Comparison of ENCODE assay signal across 8 cellular contexts in genomic region chr3:58640700-58641372, GRCh38. TPM values are rescaled to one million over a fixed set of nuclear protein-coding genes. Genes with fewer than 3 reads are reported as not detected.
A peak's percentile ranks its signal among the peaks of the same experiment; 100 is the strongest.
DNase-seq lines count a peak whose midpoint lies in the region; ATAC-seq and TF ChIP-seq lines count a peak whose summit lies in the region.

No MANE protein-coding gene starts in this region.

- H3K36me3 Mint-ChIP-seq in activated naive CD8-positive, alpha-beta T cell treated with anti-CD3 and anti-CD28 coated beads for 36 hours, result no peaks in the 10 kb centered on the region

- in situ Hi-C loops in SK-MEL-5 (cut with HindIII; ENCODE audit: low pct_unique_long_range_greater_than_20kb, low sequenced_read_pairs), result no loop called here

- peaks cover 2% of the 10 kb centered on the region for H3K4me1 Mint-ChIP-seq in activated naive CD8-positive, alpha-beta T cell treated with anti-CD3 and anti-CD28 coated beads for 36 hours

- no peak for TF ChIP-seq EP300 in Ishikawa (IDR thresholded peaks at IDR 0.05; ENCODE audit: borderline replicate concordance)

- H3K27me3 Mint-ChIP-seq in activated naive CD8-positive, alpha-beta T cell treated with anti-CD3 and anti-CD28 coated beads for 36 hours, result no peaks in the 10 kb centered on the region

- H3K36me3 ChIP-seq in heart left ventricle (no peaks in the 10 kb centered on the region), psoas muscle (ENCODE audit: insufficient read depth in 1 of 2, low read depth in 1 of 2) (no peaks in the 10 kb centered on the region)

- no peak for TF ChIP-seq POLR2A in heart left ventricle (IDR thresholded peaks at IDR 0.05)

- DNase-seq in DMS79 (lab: John Stamatoyannopoulos, UW), result peak; percentile 81
- DNase-seq in SK-MEL-5 (ENCODE audit: low read depth, low spot score), result peak; percentile 81
- peak; percentile 57 for DNase-seq in activated naive CD8-positive, alpha-beta T cell treated with anti-CD3 and anti-CD28 coated beads for 36 hours
- DNase-seq in heart left ventricle, result peak; percentile 63 to 84 (median 75)
- peak; percentile 71 to 83 for DNase-seq in psoas muscle
- no peak for DNase-seq in GOT3 (lab: John Stamatoyannopoulos, UW)

- no peak overlapping the region for H3K27ac ChIP-seq in heart left ventricle
- no peak overlapping the region for H3K27ac ChIP-seq in psoas muscle

- TF ChIP-seq CTCF in heart left ventricle (IDR thresholded peaks at IDR 0.05) (peak; percentile 66 to 94 (median 85)), psoas muscle (IDR thresholded peaks at IDR 0.05) (peak; percentile 81)

- H3K9me3 Mint-ChIP-seq in activated naive CD8-positive, alpha-beta T cell treated with anti-CD3 and anti-CD28 coated beads for 36 hours, result no peaks in the 10 kb centered on the region

- no peak overlapping the region for H3K4me3 Mint-ChIP-seq in activated naive CD8-positive, alpha-beta T cell treated with anti-CD3 and anti-CD28 coated beads for 36 hours

- H3K4me1 ChIP-seq in heart left ventricle (peaks cover 0 to 6% (median 0%) of the 10 kb centered on the region in 12 donors), psoas muscle (no peaks in the 10 kb centered on the region)

- 21 to 50% (median 22%) methylated on average over 11 to 25 of the region's 25 CpGs for WGBS in heart left ventricle, 4 donors
- WGBS in psoas muscle, 3 donors, result 20 to 21% (median 21%) methylated on average over 25 of the region's 25 CpGs

- ATAC-seq in GM21515 (IDR thresholded peaks at IDR 0.05; ENCODE audit: unreplicated experiment) (peak; percentile 85), heart left ventricle (peak; percentile 76 to 92 (median 88)), psoas muscle (peak; percentile 86 to 95 (median 90))

- peak; percentile 98 for TF ChIP-seq RAD21 in Ishikawa (IDR thresholded peaks at IDR 0.05; ENCODE audit: low read depth)

- intact Hi-C loops in heart left ventricle (cut with DNase I) (loop anchor here (2.0 to 10.0 kb wide), 6 partner anchors 408 to 1216 kb away; partner anchors contain the start of gene CFAP20DC (in 7 of the 10)), psoas muscle (cut with DNase I) (loop anchor here (1.0 to 10.0 kb wide), 3 partner anchors 414 to 1221 kb away; partner anchors contain the start of gene CFAP20DC (in 1 of the 2))

- H3K27ac Mint-ChIP-seq in activated naive CD8-positive, alpha-beta T cell treated with anti-CD3 and anti-CD28 coated beads for 36 hours, result no peak overlapping the region

- H3K4me3 ChIP-seq in heart left ventricle, result no peak overlapping the region
- no peak overlapping the region for H3K4me3 ChIP-seq in psoas muscle

- H3K27me3 ChIP-seq in heart left ventricle (peaks cover 0 to 5% (median 0%) of the 10 kb centered on the region in 9 donors), psoas muscle (ENCODE audit: insufficient read depth in 3 of 3, low read length in 2 of 3) (peaks cover 0 to under 1% (median 0%) of the 10 kb centered on the region in 3 donors)

- H3K9me3 ChIP-seq in heart left ventricle (no peaks in the 10 kb centered on the region), psoas muscle (no peaks in the 10 kb centered on the region)

TF ChIP-seq in Ishikawa, 13 proteins besides CTCF, POLR2A, EP300 and RAD21:
- TF ChIP-seq EGR1 (IDR thresholded peaks at IDR 0.05) (no peak), FOXM1 (IDR thresholded peaks at IDR 0.05; ENCODE audit: borderline replicate concordance, low read depth) (no peak), MAX (IDR thresholded peaks at IDR 0.05) (no peak), TAF1 (IDR thresholded peaks at IDR 0.05; ENCODE audit: low read depth) (no peak), USF1 (IDR thresholded peaks at IDR 0.05) (no peak), NFIC (IDR thresholded peaks at IDR 0.05) (peak; percentile 55; the same call in 1 of the 2 replicates), CREB1 (IDR thresholded peaks at IDR 0.05; ENCODE audit: low read depth) (no peak)

RNA-seq across cellular contexts. Expression of gene FAM3D, which starts 25.7 kb away (rescaled TPM):
- not detected in 2 replicates for total RNA-seq in SK-MEL-5 (2014; rRNA removed; shearing (Covaris generic))
- polyA plus RNA-seq in SK-MEL-5 (2015; cell fraction: cytosol; rRNA removed), result not detected in 2 replicates
- polyA plus RNA-seq in SK-MEL-5 (2015; cell fraction: nucleus; rRNA removed), result not detected in 2 replicates
- total RNA-seq in activated naive CD8-positive, alpha-beta T cell treated with anti-CD3 and anti-CD28 coated beads for 36 hours, result not detected
- total RNA-seq in heart left ventricle (not detected), psoas muscle (not detected)
- polyA plus RNA-seq in heart left ventricle (under 1 TPM in 1 of 2 donors, not detected in 1; 0.06 TPM), psoas muscle (under 1 TPM in 1 of 3 donors, not detected in 2; 0.05 TPM)
